20 cellular contexts compared by ENCODE assay signal in genomic region chr2:236170678-236171212, GRCh38. TPM values are rescaled to one million over a fixed set of nuclear protein-coding genes. Genes with fewer than 3 reads are reported as not detected.
A peak's percentile ranks its signal among the peaks of the same experiment; 100 is the strongest.
DNase-seq lines count a peak whose midpoint lies in the region; ATAC-seq and TF ChIP-seq lines count a peak whose summit lies in the region.
"Had no signal": no experiment of that assay in that cellular context is flagged by ENCODE, and none has a peak within 500 bp of the region (broad histone marks: within the 10 kb centered on the region; RNA-seq: fewer than 3 reads in every experiment).

No MANE protein-coding gene starts in this region.

- DNase-seq in activated naive CD8-positive, alpha-beta T cell treated with anti-CD3 and anti-CD28 coated beads, Interleukin-2, amount 10 ng/mL, durations not matched to agents 7 days and 5 days = no peak
- no peak for DNase-seq in activated naive CD8-positive, alpha-beta T cell treated with anti-CD3 and anti-CD28 coated beads, Interleukin-2, amount 50 U/mL, for 24 hours
- DNase-seq in left kidney (ENCODE audit: low read depth, low spot score) = peak; percentile 5
- DNase-seq in type B pancreatic cell (ENCODE audit: extremely low spot score, unreplicated experiment) = no peak
- DNase-seq in NCI-H446 treated with DMSO at 0.1 percent for 48 hours (lab: John Stamatoyannopoulos, UW) = no peak
- no peak for DNase-seq in NCI-H69 (lab: John Stamatoyannopoulos, UW)
- DNase-seq: activated CD4-positive, alpha-beta T cell treated with anti-CD3 and anti-CD28 coated beads, Interleukin-2, amount 50 U/mL, for 4 hours; activated naive CD8-positive, alpha-beta T cell treated with anti-CD3 and anti-CD28 coated beads for 36 hours; DMS79; foreskin fibroblast; KG1; NCI-H2029 treated with DMSO at 0.1 percent for 48 hours; NCI-H510A; T-cell had no signal

- peaks cover 3% of the 10 kb centered on the region for H3K9me3 Mint-ChIP-seq in activated naive CD8-positive, alpha-beta T cell treated with anti-CD3 and anti-CD28 coated beads, Interleukin-2, amount 10 ng/mL, durations not matched to agents 7 days and 5 days
- H3K9me3 Mint-ChIP-seq in activated naive CD8-positive, alpha-beta T cell treated with anti-CD3 and anti-CD28 coated beads, Interleukin-2, amount 50 U/mL, for 24 hours = no peaks in the 10 kb centered on the region
- H3K9me3 Mint-ChIP-seq in type B pancreatic cell = no peaks in the 10 kb centered on the region
- H3K9me3 Mint-ChIP-seq: T-cell had no signal

- H3K4me3 ChIP-seq in WI38 (ENCODE audit: low read depth, low read length) = peak overlapping the region; percentile 19
- H3K4me3 ChIP-seq in gastroesophageal sphincter = no peak overlapping the region
- H3K4me3 ChIP-seq: thoracic aorta had no signal

- peak overlapping the region; percentile 32 for H3K4me3 Mint-ChIP-seq in activated naive CD8-positive, alpha-beta T cell treated with anti-CD3 and anti-CD28 coated beads, Interleukin-2, amount 10 ng/mL, durations not matched to agents 7 days and 5 days
- H3K4me3 Mint-ChIP-seq in activated naive CD8-positive, alpha-beta T cell treated with anti-CD3 and anti-CD28 coated beads, Interleukin-2, amount 50 U/mL, for 24 hours = no peak overlapping the region
- H3K4me3 Mint-ChIP-seq in type B pancreatic cell = peak overlapping the region; percentile 77
- H3K4me3 Mint-ChIP-seq: activated naive CD8-positive, alpha-beta T cell treated with anti-CD3 and anti-CD28 coated beads for 36 hours had no signal

- H3K27me3 Mint-ChIP-seq in activated naive CD8-positive, alpha-beta T cell treated with anti-CD3 and anti-CD28 coated beads, Interleukin-2, amount 10 ng/mL, durations not matched to agents 7 days and 5 days = peaks cover 73% of the 10 kb centered on the region
- peaks cover 72% of the 10 kb centered on the region for H3K27me3 Mint-ChIP-seq in activated naive CD8-positive, alpha-beta T cell treated with anti-CD3 and anti-CD28 coated beads, Interleukin-2, amount 50 U/mL, for 24 hours
- H3K27me3 Mint-ChIP-seq in type B pancreatic cell = peaks cover 83% of the 10 kb centered on the region

- peaks cover 100% of the 10 kb centered on the region for H3K27me3 ChIP-seq in gastroesophageal sphincter

- H3K9me3 ChIP-seq in gastroesophageal sphincter = no peaks in the 10 kb centered on the region
- H3K9me3 ChIP-seq: breast epithelium, thoracic aorta had no signal

- TF ChIP-seq CTCF in WI38 (IDR thresholded peaks at IDR 0.05; ENCODE audit: low read depth, low read length) = no peak
- no peak for TF ChIP-seq CTCF in type B pancreatic cell (conservative IDR thresholded peaks at IDR 0.05)
- TF ChIP-seq CTCF in gastroesophageal sphincter (IDR thresholded peaks at IDR 0.05) = no peak

- no peak for TF ChIP-seq POLR2A in gastroesophageal sphincter (IDR thresholded peaks at IDR 0.05)

- no peak for ATAC-seq in activated naive CD8-positive, alpha-beta T cell treated with anti-CD3 and anti-CD28 coated beads, Interleukin-2, amount 10 ng/mL, durations not matched to agents 7 days and 5 days (ENCODE audit: low read depth)
- no peak for ATAC-seq in activated naive CD8-positive, alpha-beta T cell treated with anti-CD3 and anti-CD28 coated beads, Interleukin-2, amount 50 U/mL, for 24 hours
- ATAC-seq in gastroesophageal sphincter = no peak
- ATAC-seq: T-cell had no signal

- H3K27ac Mint-ChIP-seq in activated naive CD8-positive, alpha-beta T cell treated with anti-CD3 and anti-CD28 coated beads, Interleukin-2, amount 10 ng/mL, durations not matched to agents 7 days and 5 days = peak overlapping the region; percentile 67
- no peak overlapping the region for H3K27ac Mint-ChIP-seq in activated naive CD8-positive, alpha-beta T cell treated with anti-CD3 and anti-CD28 coated beads, Interleukin-2, amount 50 U/mL, for 24 hours
- no peak overlapping the region for H3K27ac Mint-ChIP-seq in type B pancreatic cell
- H3K27ac Mint-ChIP-seq: activated naive CD8-positive, alpha-beta T cell treated with anti-CD3 and anti-CD28 coated beads for 36 hours; T-cell had no signal

- peaks cover 2% of the 10 kb centered on the region for H3K36me3 Mint-ChIP-seq in activated naive CD8-positive, alpha-beta T cell treated with anti-CD3 and anti-CD28 coated beads, Interleukin-2, amount 10 ng/mL, durations not matched to agents 7 days and 5 days
- H3K36me3 Mint-ChIP-seq in activated naive CD8-positive, alpha-beta T cell treated with anti-CD3 and anti-CD28 coated beads, Interleukin-2, amount 50 U/mL, for 24 hours (ENCODE audit: low read depth) = no peaks in the 10 kb centered on the region
- no peaks in the 10 kb centered on the region for H3K36me3 Mint-ChIP-seq in type B pancreatic cell
- H3K36me3 Mint-ChIP-seq: T-cell had no signal

- H3K4me1 Mint-ChIP-seq in activated naive CD8-positive, alpha-beta T cell treated with anti-CD3 and anti-CD28 coated beads, Interleukin-2, amount 10 ng/mL, durations not matched to agents 7 days and 5 days = peaks cover 10% of the 10 kb centered on the region
- H3K4me1 Mint-ChIP-seq in activated naive CD8-positive, alpha-beta T cell treated with anti-CD3 and anti-CD28 coated beads, Interleukin-2, amount 50 U/mL, for 24 hours = peaks cover 16% of the 10 kb centered on the region
- H3K4me1 Mint-ChIP-seq in type B pancreatic cell (ENCODE audit: unreplicated experiment) = peaks cover 26% of the 10 kb centered on the region

- TF ChIP-seq EP300 in gastroesophageal sphincter (IDR thresholded peaks at IDR 0.05) = no peak

- no peak overlapping the region for H3K27ac ChIP-seq in gastroesophageal sphincter
- H3K27ac ChIP-seq: breast epithelium, epithelial cell of prostate, thoracic aorta had no signal

- H3K4me1 ChIP-seq in gastroesophageal sphincter = peaks cover 0 to 64% (median 40%) of the 10 kb centered on the region in 3 donors

- 10 to 16% methylated on average over 13 to 18 of the region's 19 CpGs for WGBS in gastroesophageal sphincter (ENCODE audit: low coverage in 1 of 2), 2 donors

- no peaks in the 10 kb centered on the region for H3K36me3 ChIP-seq in gastroesophageal sphincter
- H3K36me3 ChIP-seq: breast epithelium, thoracic aorta had no signal

- POLR2A ChIA-PET in activated naive CD8-positive, alpha-beta T cell treated with anti-CD3 and anti-CD28 coated beads, Interleukin-2, amount 10 ng/mL, durations not matched to agents 7 days and 5 days (lab: Charles Lee) = no interaction called here

RNA-seq across cellular contexts. Expression of gene GBX2, which starts 2.6 kb away (rescaled TPM):
- not detected for total RNA-seq in activated naive CD8-positive, alpha-beta T cell treated with anti-CD3 and anti-CD28 coated beads, Interleukin-2, amount 10 ng/mL, durations not matched to agents 7 days and 5 days
- total RNA-seq in type B pancreatic cell (ENCODE audit: low replicate concordance) = 0.50 and 2.1 TPM in 2 replicates
- total RNA-seq in gastroesophageal sphincter = not detected
- total RNA-seq: activated naive CD8-positive, alpha-beta T cell treated with anti-CD3 and anti-CD28 coated beads for 36 hours; breast epithelium; renal cortical epithelial cell; T-cell; thoracic aorta had no signal
